8 cellular contexts compared by ENCODE assay signal in the genomic region with DNA sequence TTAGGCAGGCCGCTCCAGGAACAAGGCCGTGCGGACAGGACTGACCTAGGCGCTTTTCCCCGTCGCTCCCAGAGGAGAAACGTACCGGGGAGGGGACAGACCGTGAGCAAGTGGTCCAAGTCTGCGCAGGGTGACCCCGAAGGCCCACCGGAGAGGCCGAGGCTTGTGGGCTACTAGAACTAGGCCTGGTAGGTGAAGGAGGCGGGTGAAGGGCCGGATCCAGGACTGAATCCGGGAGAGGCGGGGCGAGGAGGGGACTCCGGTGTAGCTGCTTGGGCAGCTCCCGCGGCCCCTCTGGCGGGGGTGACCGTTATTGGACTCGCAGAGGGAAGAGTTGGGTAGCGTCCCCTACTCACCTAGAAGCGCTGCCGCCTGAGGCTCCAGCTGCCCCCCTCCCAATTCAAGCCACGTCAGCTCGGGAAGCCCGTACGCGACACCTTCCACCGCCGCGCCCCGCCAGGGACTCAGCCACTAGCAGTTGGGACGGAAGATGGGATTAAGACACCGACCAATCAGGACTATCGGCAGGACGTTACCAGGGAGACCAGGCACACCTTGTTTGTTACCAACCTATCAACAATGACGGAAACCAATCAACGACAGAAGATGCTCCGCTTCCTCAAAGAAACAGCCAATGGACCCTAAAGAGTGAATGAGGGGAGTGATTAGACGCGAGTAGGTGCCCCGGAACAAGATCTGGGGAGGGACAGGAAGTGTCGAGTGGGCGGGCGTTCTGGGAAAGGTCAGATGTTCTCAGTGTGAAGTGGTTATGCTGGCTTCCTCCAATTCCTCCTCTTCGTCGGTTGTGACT. TPM values are rescaled to one million over a fixed set of nuclear protein-coding genes. Genes with fewer than 3 reads are reported as not detected.
DNase-seq lines count a peak whose midpoint lies in the region; ATAC-seq and TF ChIP-seq lines count a peak whose summit lies in the region.

A gene with protein sequence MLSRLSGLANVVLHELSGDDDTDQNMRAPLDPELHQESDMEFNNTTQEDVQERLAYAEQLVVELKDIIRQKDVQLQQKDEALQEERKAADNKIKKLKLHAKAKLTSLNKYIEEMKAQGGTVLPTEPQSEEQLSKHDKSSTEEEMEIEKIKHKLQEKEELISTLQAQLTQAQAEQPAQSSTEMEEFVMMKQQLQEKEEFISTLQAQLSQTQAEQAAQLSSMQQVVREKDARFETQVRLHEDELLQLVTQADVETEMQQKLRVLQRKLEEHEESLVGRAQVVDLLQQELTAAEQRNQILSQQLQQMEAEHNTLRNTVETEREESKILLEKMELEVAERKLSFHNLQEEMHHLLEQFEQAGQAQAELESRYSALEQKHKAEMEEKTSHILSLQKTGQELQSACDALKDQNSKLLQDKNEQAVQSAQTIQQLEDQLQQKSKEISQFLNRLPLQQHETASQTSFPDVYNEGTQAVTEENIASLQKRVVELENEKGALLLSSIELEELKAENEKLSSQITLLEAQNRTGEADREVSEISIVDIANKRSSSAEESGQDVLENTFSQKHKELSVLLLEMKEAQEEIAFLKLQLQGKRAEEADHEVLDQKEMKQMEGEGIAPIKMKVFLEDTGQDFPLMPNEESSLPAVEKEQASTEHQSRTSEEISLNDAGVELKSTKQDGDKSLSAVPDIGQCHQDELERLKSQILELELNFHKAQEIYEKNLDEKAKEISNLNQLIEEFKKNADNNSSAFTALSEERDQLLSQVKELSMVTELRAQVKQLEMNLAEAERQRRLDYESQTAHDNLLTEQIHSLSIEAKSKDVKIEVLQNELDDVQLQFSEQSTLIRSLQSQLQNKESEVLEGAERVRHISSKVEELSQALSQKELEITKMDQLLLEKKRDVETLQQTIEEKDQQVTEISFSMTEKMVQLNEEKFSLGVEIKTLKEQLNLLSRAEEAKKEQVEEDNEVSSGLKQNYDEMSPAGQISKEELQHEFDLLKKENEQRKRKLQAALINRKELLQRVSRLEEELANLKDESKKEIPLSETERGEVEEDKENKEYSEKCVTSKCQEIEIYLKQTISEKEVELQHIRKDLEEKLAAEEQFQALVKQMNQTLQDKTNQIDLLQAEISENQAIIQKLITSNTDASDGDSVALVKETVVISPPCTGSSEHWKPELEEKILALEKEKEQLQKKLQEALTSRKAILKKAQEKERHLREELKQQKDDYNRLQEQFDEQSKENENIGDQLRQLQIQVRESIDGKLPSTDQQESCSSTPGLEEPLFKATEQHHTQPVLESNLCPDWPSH (N-terminal part only) (minus strand): TSS at position 466 of the 811 bp plus-strand sequence. CDS start 18,770 bp downstream, outside the sequence.

- WGBS in ectodermal cell, 2 experiments = 0% methylated on average over 51 of the region's 51 CpGs
- WGBS in lower leg skin, 2 donors = 0% methylated on average over 43 to 50 of the region's 51 CpGs

- peak in 1 of 2 donors; percentile 86 for TF ChIP-seq POLR2A in lower leg skin (IDR thresholded peaks at IDR 0.05)

- no peaks in the 10 kb centered on the region for H3K9me3 Mint-ChIP-seq in CD4-positive, alpha-beta memory T cell
- H3K9me3 Mint-ChIP-seq in activated CD4-positive, alpha-beta memory T cell treated with anti-CD3 and anti-CD28 coated beads for 36 hours = no peaks in the 10 kb centered on the region

- intact Hi-C loops in CD4-positive, alpha-beta memory T cell (cut with micrococcal nuclease) = loop anchor here (1.0 to 10.0 kb wide), 10 partner anchors 86 to 1836 kb away; a partner anchor contains a TSS
- intact Hi-C loops in activated CD4-positive, alpha-beta memory T cell treated with anti-CD3 and anti-CD28 coated beads for 36 hours (cut with micrococcal nuclease) = loop anchor here (1.0 to 5.0 kb wide), 10 partner anchors 14 to 1835 kb away; a partner anchor contains a TSS
- intact Hi-C loops in lower leg skin (cut with DNase I; ENCODE audit: low total_unique reads) = no loop called here

- peak within 1 kb of the TSS in 2 of 8 donors; percentile 17 to 44 for H3K4me3 Mint-ChIP-seq in CD4-positive, alpha-beta memory T cell
- H3K4me3 Mint-ChIP-seq in activated CD4-positive, alpha-beta memory T cell treated with anti-CD3 and anti-CD28 coated beads for 36 hours = no peak within 1 kb of the TSS

- DNase-seq in CD4-positive, alpha-beta memory T cell = peak; percentile 93 to 98 (median 97)
- peak; percentile 95 for DNase-seq in HK-2 (ENCODE audit: unreplicated experiment)
- peak; percentile 99 for DNase-seq in NCI-H82 treated with DMSO at 0.1 percent for 48 hours (lab: John Stamatoyannopoulos, UW; ENCODE audit: unreplicated experiment)
- DNase-seq in activated CD4-positive, alpha-beta memory T cell treated with anti-CD3 and anti-CD28 coated beads for 36 hours = peak; percentile 97
- DNase-seq in lower leg skin (ENCODE audit: low spot score in 2 of 2) = peak; percentile 98 to 99
- peak; percentile 83 to 91 for DNase-seq in stimulated activated CD4-positive, alpha-beta T cell treated with anti-CD3 and anti-CD28 coated beads, Interleukin-4, amount 100 ng/mL, for 48 hours (ENCODE audit: low read depth in 2 of 2)

- H3K9me3 ChIP-seq in CD4-positive, alpha-beta memory T cell (ENCODE audit: control insufficient read depth in 1 of 2, low read length in 2 of 2) = no peaks in the 10 kb centered on the region
- no peaks in the 10 kb centered on the region for H3K9me3 ChIP-seq in ectodermal cell (ENCODE audit: control insufficient read depth, low read length)

- H3K27ac Mint-ChIP-seq in CD4-positive, alpha-beta memory T cell = no peak within 1 kb of the TSS
- H3K27ac Mint-ChIP-seq in activated CD4-positive, alpha-beta memory T cell treated with anti-CD3 and anti-CD28 coated beads for 36 hours = no peak within 1 kb of the TSS

- POLR2A ChIA-PET in CD4-positive, alpha-beta memory T cell (lab: Charles Lee; ENCODE audit: partially characterized antibody) = interaction anchor here (0.6 to 2.7 kb wide), 13 partner anchors 13 to 1044 kb away, joined by 3 to 33 read pairs (median 4); a partner anchor contains a TSS
- POLR2A ChIA-PET in activated CD4-positive, alpha-beta memory T cell treated with anti-CD3 and anti-CD28 coated beads for 36 hours (lab: Charles Lee) = interaction anchor here (1.0 to 2.1 kb wide), 5 partner anchors 11 to 89 kb away, joined by 4 to 8 read pairs (median 5); a partner anchor contains a TSS

- no peak for TF ChIP-seq CTCF in lower leg skin (IDR thresholded peaks at IDR 0.05)

- H3K27me3 Mint-ChIP-seq in CD4-positive, alpha-beta memory T cell = peaks cover 6 to 7% of the 10 kb centered on the region in 2 donors
- no peaks in the 10 kb centered on the region for H3K27me3 Mint-ChIP-seq in activated CD4-positive, alpha-beta memory T cell treated with anti-CD3 and anti-CD28 coated beads for 36 hours

- H3K36me3 Mint-ChIP-seq in CD4-positive, alpha-beta memory T cell = no peaks in the 10 kb centered on the region
- no peaks in the 10 kb centered on the region for H3K36me3 Mint-ChIP-seq in activated CD4-positive, alpha-beta memory T cell treated with anti-CD3 and anti-CD28 coated beads for 36 hours

- H3K27me3 ChIP-seq in CD4-positive, alpha-beta memory T cell (ENCODE audit: insufficient read depth, low read length) = no peaks in the 10 kb centered on the region
- H3K27me3 ChIP-seq in ectodermal cell (ENCODE audit: control insufficient read depth, insufficient read depth, low read length, poor library complexity, severe bottlenecking) = no peaks in the 10 kb centered on the region

- peaks cover 8 to 10% (median 9%) of the 10 kb centered on the region in 4 donors for H3K4me1 Mint-ChIP-seq in CD4-positive, alpha-beta memory T cell
- peaks cover 10% of the 10 kb centered on the region for H3K4me1 Mint-ChIP-seq in activated CD4-positive, alpha-beta memory T cell treated with anti-CD3 and anti-CD28 coated beads for 36 hours (ENCODE audit: low read depth)

- peak within 1 kb of the TSS; percentile 75 to 86 for H3K4me3 ChIP-seq in CD4-positive, alpha-beta memory T cell (ENCODE audit: low read length in 2 of 2)
- peak within 1 kb of the TSS; percentile 89 for H3K4me3 ChIP-seq in ectodermal cell (ENCODE audit: insufficient read depth, low read depth, low read length)
- peak within 1 kb of the TSS; percentile 71 for H3K4me3 ChIP-seq in lower leg skin (ENCODE audit: low read depth, poor library complexity, severe bottlenecking)

- no peaks in the 10 kb centered on the region for H3K36me3 ChIP-seq in CD4-positive, alpha-beta memory T cell (ENCODE audit: insufficient read depth, low read length)
- no peaks in the 10 kb centered on the region for H3K36me3 ChIP-seq in ectodermal cell (ENCODE audit: control insufficient read depth, insufficient read depth, low read length)

- H3K27ac ChIP-seq in CD4-positive, alpha-beta memory T cell (ENCODE audit: low read depth, low read length) = peak within 1 kb of the TSS; percentile 99
- H3K27ac ChIP-seq in ectodermal cell (ENCODE audit: insufficient read depth, low read depth, low read length, poor library complexity, severe bottlenecking) = peak within 1 kb of the TSS; percentile 95

- ATAC-seq in GM19455 (IDR thresholded peaks at IDR 0.05; ENCODE audit: unreplicated experiment) = peak; percentile 98

- H3K4me1 ChIP-seq in CD4-positive, alpha-beta memory T cell (ENCODE audit: insufficient read depth, low read length) = peaks cover 34% of the 10 kb centered on the region
- no peaks in the 10 kb centered on the region for H3K4me1 ChIP-seq in ectodermal cell (ENCODE audit: control insufficient read depth, insufficient read depth, low read length)

- CTCF ChIA-PET in CD4-positive, alpha-beta memory T cell (lab: Charles Lee; ENCODE audit: partially characterized antibody) = interaction anchor here (1.1 to 1.8 kb wide), 3 partner anchors 11 to 88 kb away, joined by 4 to 7 read pairs (median 5); a partner anchor contains a TSS
- CTCF ChIA-PET in activated CD4-positive, alpha-beta memory T cell treated with anti-CD3 and anti-CD28 coated beads for 36 hours (lab: Charles Lee) = interaction anchor here (0.6 to 1.3 kb wide), 4 partner anchors 14 to 94 kb away, joined by 3 to 4 read pairs (median 3); a partner anchor contains a TSS

RNA-seq across cellular contexts. Expression of the gene that starts here (rescaled TPM):
- 10 to 100 TPM; 45.7 to 49.3 TPM for total RNA-seq in CD4-positive, alpha-beta memory T cell
- 10 to 100 TPM in 1 of 2 donors, 1 to 10 TPM in 1; 1.3 to 19.0 TPM for polyA plus RNA-seq in CD4-positive, alpha-beta memory T cell
- total RNA-seq in activated CD4-positive, alpha-beta memory T cell treated with anti-CD3 and anti-CD28 coated beads for 36 hours = 10 to 100 TPM; 22.7 to 26.0 TPM
- polyA plus RNA-seq in ectodermal cell (2013, experiment 1 of 4) = 41.4 TPM
- polyA plus RNA-seq in ectodermal cell (2013, experiment 2 of 4) = 47.4 TPM
- 30.9 TPM for polyA plus RNA-seq in ectodermal cell (2013, experiment 3 of 4)
- 38.7 TPM for polyA plus RNA-seq in ectodermal cell (2013, experiment 4 of 4)
- total RNA-seq in lower leg skin = 10 to 100 TPM; 42.8 to 64.3 (median 48.5) TPM

Comparison
In these comparisons a context has a peak if more than half of its experiments do, and no peak if none do; other contexts are left out.
1. Peak in every context shown above with its lines: DNase-seq, ATAC-seq, H3K4me3 ChIP-seq and H3K27ac ChIP-seq.